ENCODE assay signal across 22 cellular contexts in genomic region chr14:51993274-51993673, GRCh38. TPM values are rescaled to one million over a fixed set of nuclear protein-coding genes. Genes with fewer than 3 reads are reported as not detected.
DNase-seq lines count a peak whose midpoint lies in the region; ATAC-seq and TF ChIP-seq lines count a peak whose summit lies in the region.
"Had no signal": no experiment of that assay in that cellular context is flagged by ENCODE, and none has a peak within 500 bp of the region (broad histone marks: within the 10 kb centered on the region; RNA-seq: fewer than 3 reads in every experiment).

No MANE protein-coding gene starts in this region.

- no peaks in the 10 kb centered on the region for H3K27me3 Mint-ChIP-seq in T-helper 2 cell treated with Interferon-gamma antibody and Interleukin-4, amounts not matched to agents 5 μg/mL and 100 μg/mL, for 36 hours (ENCODE audit: low read depth)
- no peaks in the 10 kb centered on the region for H3K27me3 Mint-ChIP-seq in activated T-helper 17 cell treated with anti-CD3 and anti-CD28 coated beads, Interleukin-2, amount 50 U/mL, for 72 hours
- H3K27me3 Mint-ChIP-seq: CD8-positive, alpha-beta memory T cell; effector memory CD8-positive, alpha-beta T cell; stimulated activated naive CD8-positive, alpha-beta T cell treated with anti-CD3 and anti-CD28 coated beads, Interleukin-15, Interleukin-2, amounts not matched to agents 100 ng/mL and 50 ng/mL, for 24 hours had no signal

- H3K27ac ChIP-seq in uterus: no peak overlapping the region
- H3K27ac ChIP-seq in breast epithelium: no peak overlapping the region
- H3K27ac ChIP-seq: coronary artery, ovary, vagina had no signal

- no peak for DNase-seq in T-helper 2 cell treated with Interferon-gamma antibody and Interleukin-4, amounts not matched to agents 5 μg/mL and 100 μg/mL, for 36 hours (ENCODE audit: low spot score)
- DNase-seq in T-helper 2 cell: no peak
- DNase-seq in AML-193 (lab: John Stamatoyannopoulos, UW): peak; percentile 29 to 31
- no peak for DNase-seq in ecto neural progenitor cell (ENCODE audit: low spot score)
- no peak for DNase-seq in uterus
- DNase-seq in breast epithelium (ENCODE audit: low spot score in 2 of 2): no peak
- DNase-seq: activated naive CD4-positive, alpha-beta T cell treated with Interleukin-2 at 50 U/mL for 16 hours; activated T-cell treated with anti-CD3 and anti-CD28 coated beads, Interleukin-2, amount 50 U/mL, for 1 hour; aorta; CD8-positive, alpha-beta memory T cell; effector memory CD8-positive, alpha-beta T cell; erythroblast; head of caudate nucleus; NCI-H1436; nephron progenitor cell; ovary had no signal

- TF ChIP-seq CTCF in Loucy (conservative IDR thresholded peaks at IDR 0.05; ENCODE audit: low read length): no peak
- TF ChIP-seq CTCF in uterus (IDR thresholded peaks at IDR 0.05): no peak
- no peak for TF ChIP-seq CTCF in breast epithelium (IDR thresholded peaks at IDR 0.05)

- H3K4me3 Mint-ChIP-seq in T-helper 2 cell treated with Interferon-gamma antibody and Interleukin-4, amounts not matched to agents 5 μg/mL and 100 μg/mL, for 36 hours: peak overlapping the region; percentile 27
- H3K4me3 Mint-ChIP-seq in activated T-helper 17 cell treated with anti-CD3 and anti-CD28 coated beads, Interleukin-2, amount 50 U/mL, for 72 hours: peak overlapping the region; percentile 26
- H3K4me3 Mint-ChIP-seq: CD8-positive, alpha-beta memory T cell; effector memory CD8-positive, alpha-beta T cell; nephron progenitor cell; stimulated activated naive CD8-positive, alpha-beta T cell treated with anti-CD3 and anti-CD28 coated beads, Interleukin-15, Interleukin-2, amounts not matched to agents 100 ng/mL and 50 ng/mL, for 24 hours had no signal

- peaks cover 46% of the 10 kb centered on the region for H3K36me3 Mint-ChIP-seq in T-helper 2 cell treated with Interferon-gamma antibody and Interleukin-4, amounts not matched to agents 5 μg/mL and 100 μg/mL, for 36 hours (ENCODE audit: low read depth)
- peaks cover 71% of the 10 kb centered on the region for H3K36me3 Mint-ChIP-seq in activated T-helper 17 cell treated with anti-CD3 and anti-CD28 coated beads, Interleukin-2, amount 50 U/mL, for 72 hours (ENCODE audit: low read depth)

- no peaks in the 10 kb centered on the region for H3K27me3 ChIP-seq in Loucy (ENCODE audit: insufficient read depth, low read length, poor library complexity, severe bottlenecking)
- no peaks in the 10 kb centered on the region for H3K27me3 ChIP-seq in uterus
- H3K27me3 ChIP-seq in breast epithelium: no peaks in the 10 kb centered on the region
- H3K27me3 ChIP-seq: cardiac muscle cell, ovary, vagina had no signal

- H3F3A ChIP-seq in Loucy (ENCODE audit: low read depth): 0 out of 2 replicates have a peak, but pooled peaks cover 6% of the 10 kb centered on the region

- ATAC-seq in activated T-helper 17 cell treated with anti-CD3 and anti-CD28 coated beads, Interleukin-2, amount 50 U/mL, for 72 hours (replicated peaks): no peak
- ATAC-seq: effector memory CD8-positive, alpha-beta T cell had no signal

- intact Hi-C loops in uterus (cut with DNase I; ENCODE audit: low total_unique reads) (no loop called here), breast epithelium (cut with DNase I; ENCODE audit: low total_unique reads) (no loop called here)

- H3K4me1 ChIP-seq in Loucy (ENCODE audit: insufficient read depth, low read length, poor library complexity, severe bottlenecking): peaks cover 48% of the 10 kb centered on the region
- peaks cover 0 to 6% of the 10 kb centered on the region in 2 donors for H3K4me1 ChIP-seq in uterus
- no peaks in the 10 kb centered on the region for H3K4me1 ChIP-seq in breast epithelium

- TF ChIP-seq POLR2A in uterus (IDR thresholded peaks at IDR 0.05) (no peak), breast epithelium (IDR thresholded peaks at IDR 0.05) (no peak)

- H3K27ac Mint-ChIP-seq in T-helper 2 cell treated with Interferon-gamma antibody and Interleukin-4, amounts not matched to agents 5 μg/mL and 100 μg/mL, for 36 hours: peak overlapping the region; percentile 64
- H3K27ac Mint-ChIP-seq in activated T-helper 17 cell treated with anti-CD3 and anti-CD28 coated beads, Interleukin-2, amount 50 U/mL, for 72 hours: peak overlapping the region; percentile 6
- H3K27ac Mint-ChIP-seq: nephron progenitor cell had no signal

- peaks cover 43% of the 10 kb centered on the region for H3K4me1 Mint-ChIP-seq in T-helper 2 cell treated with Interferon-gamma antibody and Interleukin-4, amounts not matched to agents 5 μg/mL and 100 μg/mL, for 36 hours (ENCODE audit: low read depth)
- peaks cover 22% of the 10 kb centered on the region for H3K4me1 Mint-ChIP-seq in activated T-helper 17 cell treated with anti-CD3 and anti-CD28 coated beads, Interleukin-2, amount 50 U/mL, for 72 hours

- H4K20me1 ChIP-seq in Loucy (ENCODE audit: insufficient read depth, low read length, poor library complexity, severe bottlenecking): peaks cover 64% of the 10 kb centered on the region

- H3K4me3 ChIP-seq in Loucy (ENCODE audit: low read length, poor library complexity, severe bottlenecking) (peak overlapping the region; percentile 52), uterus (no peak overlapping the region), breast epithelium (no peak overlapping the region)
- H3K4me3 ChIP-seq: cardiac muscle cell, coronary artery, ovary, vagina had no signal

- H3K36me3 ChIP-seq in Loucy (ENCODE audit: insufficient read depth, low read length) (peaks cover 57% of the 10 kb centered on the region), uterus (no peaks in the 10 kb centered on the region), breast epithelium (no peaks in the 10 kb centered on the region)
- H3K36me3 ChIP-seq: ovary had no signal

- H3K9me2 ChIP-seq in Loucy (replicated peaks; ENCODE audit: low read depth, low read length): no peaks in the 10 kb centered on the region

- H2AFZ ChIP-seq in Loucy (ENCODE audit: low read length): no peak overlapping the region

- peaks cover 85% of the 10 kb centered on the region for H3K79me2 ChIP-seq in Loucy (ENCODE audit: insufficient read depth, low read length)

- H3K9ac ChIP-seq in Loucy (ENCODE audit: low read depth, low read length, poor library complexity, severe bottlenecking): peak overlapping the region; percentile 6

- H3K9me3 Mint-ChIP-seq in T-helper 2 cell treated with Interferon-gamma antibody and Interleukin-4, amounts not matched to agents 5 μg/mL and 100 μg/mL, for 36 hours: no peaks in the 10 kb centered on the region
- no peaks in the 10 kb centered on the region for H3K9me3 Mint-ChIP-seq in activated T-helper 17 cell treated with anti-CD3 and anti-CD28 coated beads, Interleukin-2, amount 50 U/mL, for 72 hours
- H3K9me3 Mint-ChIP-seq: CD8-positive, alpha-beta memory T cell; effector memory CD8-positive, alpha-beta T cell; nephron progenitor cell; stimulated activated naive CD8-positive, alpha-beta T cell treated with anti-CD3 and anti-CD28 coated beads, Interleukin-15, Interleukin-2, amounts not matched to agents 100 ng/mL and 50 ng/mL, for 24 hours had no signal

- H3K9me3 ChIP-seq in Loucy (ENCODE audit: insufficient read depth, low read depth, low read length): no peaks in the 10 kb centered on the region
- H3K9me3 ChIP-seq in uterus: no peaks in the 10 kb centered on the region
- H3K9me3 ChIP-seq in breast epithelium: no peaks in the 10 kb centered on the region
- H3K9me3 ChIP-seq: ovary, vagina had no signal

- peak overlapping the region; percentile 80 for H3K4me2 ChIP-seq in Loucy (ENCODE audit: low read depth, low read length, poor library complexity, severe bottlenecking)

RNA-seq across cellular contexts. Expression of gene RTRAF, which starts 3.9 kb away (rescaled TPM):
- 100 to 1,000 TPM; 138 to 190 TPM for total RNA-seq in activated T-helper 17 cell treated with anti-CD3 and anti-CD28 coated beads, Interleukin-2, amount 50 U/mL, for 72 hours
- 100 to 1,000 TPM in 1 of 4 donors, 10 to 100 TPM in 3; 21.8 to 129 (median 44.4) TPM for total RNA-seq in uterus
- total RNA-seq in breast epithelium: 10 to 100 TPM; 48.7 to 93.0 (median 61.3) TPM

Comparison
In these comparisons a context has a peak if more than half of its experiments do, and no peak if none do; other contexts are left out.
1. DNase-seq: peak in AML-193 (2 of 2); none in T-helper 2 cell treated with Interferon-gamma antibody and Interleukin-4, amounts not matched to agents 5 μg/mL and 100 μg/mL, for 36 hours (single experiment), T-helper 2 cell (0 of 5), ecto neural progenitor cell (single experiment), uterus (0 of 2) and breast epithelium (0 of 2).